Comparison of ENCODE assay signal across 8 cellular contexts in the genomic region with DNA sequence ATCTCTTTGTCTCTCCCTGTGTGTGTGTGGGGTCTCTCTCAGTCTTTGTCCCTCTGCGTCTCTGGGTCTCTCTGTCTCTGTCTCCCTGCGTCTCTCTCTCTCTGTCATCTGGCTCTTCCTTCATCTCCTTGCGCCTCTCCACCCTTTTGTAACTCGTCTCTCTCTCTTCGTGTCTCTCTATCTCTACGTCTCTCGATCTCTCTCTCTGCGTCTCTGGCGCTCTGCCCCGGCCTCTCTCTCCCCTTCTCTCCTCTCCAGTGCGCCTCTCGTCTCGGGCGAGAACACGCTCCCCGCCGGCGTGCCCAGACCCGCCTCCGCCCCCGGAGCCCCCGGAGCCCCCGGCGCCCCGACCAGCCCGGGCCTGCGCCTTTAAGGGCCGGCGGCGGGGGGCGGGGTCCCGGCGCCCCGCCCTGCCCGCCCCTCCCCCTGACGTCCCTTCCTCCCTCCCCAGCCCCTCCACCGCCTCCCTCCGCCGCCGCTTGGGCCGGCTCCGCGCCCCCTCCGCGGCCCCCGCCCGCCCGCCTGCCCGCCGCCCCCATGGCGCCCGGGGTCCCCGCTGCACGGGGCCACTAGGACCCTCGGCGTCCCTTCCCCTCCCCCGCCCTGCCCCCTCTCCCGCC. TPM values are rescaled to one million over a fixed set of nuclear protein-coding genes. Genes with fewer than 3 reads are reported as not detected.
DNase-seq lines count a peak whose midpoint lies in the region; ATAC-seq and TF ChIP-seq lines count a peak whose summit lies in the region.

A gene (plus strand): TSS at position 440 of the 620 bp plus-strand sequence. CDS start 318 bp downstream, outside the sequence.

- no peak within 1 kb of the TSS; the same call in 1 of the 2 replicates for H3K27ac ChIP-seq in HUES6 (ENCODE audit: low read depth, low read length)
- H3K27ac ChIP-seq in gastroesophageal sphincter, result peak within 1 kb of the TSS; percentile 35 to 89 (median 80)
- H3K27ac ChIP-seq in neuronal stem cell (replicated peaks; ENCODE audit: low read length), result no peak within 1 kb of the TSS
- H3K27ac ChIP-seq in substantia nigra (ENCODE audit: low read depth, low read length, poor library complexity, severe bottlenecking), result peak within 1 kb of the TSS; percentile 68

- peak within 1 kb of the TSS; percentile 88 for H2AFZ ChIP-seq in neuronal stem cell (ENCODE audit: low read length)

- DNase-seq in DMS114 treated with DMSO at 0.1 percent for 48 hours (lab: John Stamatoyannopoulos, UW; ENCODE audit: unreplicated experiment) (peak; percentile 31), SK-MEL-5 (ENCODE audit: low read depth, low spot score) (peak; percentile 54), neuronal stem cell (ENCODE audit: low spot score) (peak; percentile 55), substantia nigra (lab: John Stamatoyannopoulos, UW) (peak in 40 of 49 donors; percentile 5 to 82 (median 28))
- peak in 3 of 4 experiments; percentile 29 to 57 (median 32) for DNase-seq in activated naive CD4-positive, alpha-beta T cell (lab: John Stamatoyannopoulos, UW)

- peak within 1 kb of the TSS; percentile 48 for H3K23ac ChIP-seq in neuronal stem cell (ENCODE audit: low read depth, low read length, poor library complexity)

- in situ Hi-C loops in SK-MEL-5 (cut with HindIII; ENCODE audit: low pct_unique_long_range_greater_than_20kb, low sequenced_read_pairs), result no loop called here

- peak within 1 kb of the TSS; percentile 93 for H2BK120ac ChIP-seq in neuronal stem cell (ENCODE audit: low read depth, low read length)

- peak within 1 kb of the TSS; percentile 92 for H2AK5ac ChIP-seq in neuronal stem cell (ENCODE audit: low read depth, low read length)

- peaks cover 8% of the 10 kb centered on the region; the same call in 1 of the 2 replicates for H3K4me1 ChIP-seq in HUES6 (ENCODE audit: control insufficient read depth, insufficient read depth, low read length)
- H3K4me1 ChIP-seq in gastroesophageal sphincter, result peaks cover 3 to 65% (median 25%) of the 10 kb centered on the region in 3 donors
- H3K4me1 ChIP-seq in neuronal stem cell (ENCODE audit: control insufficient read depth in 2 of 2, insufficient read depth in 1 of 2, low read depth in 1 of 2, low read length in 2 of 2), result peaks cover 8 to 9% of the 10 kb centered on the region in 2 donors

- H3K9me3 ChIP-seq in HUES6 (ENCODE audit: control insufficient read depth, insufficient read depth, low read depth, low read length) (no peaks in the 10 kb centered on the region), gastroesophageal sphincter (no peaks in the 10 kb centered on the region), neuronal stem cell (replicated peaks in 1 of 2; ENCODE audit: control insufficient read depth in 2 of 2, insufficient read depth in 1 of 2, low read depth in 1 of 2, low read length in 2 of 2) (no peaks in the 10 kb centered on the region)

- H3K9ac ChIP-seq in HUES6 (ENCODE audit: low read length), result peak within 1 kb of the TSS; percentile 64
- peak within 1 kb of the TSS; percentile 88 for H3K9ac ChIP-seq in neuronal stem cell (ENCODE audit: low read depth, low read length, poor library complexity)

- H2BK15ac ChIP-seq in neuronal stem cell (ENCODE audit: low read length), result peak within 1 kb of the TSS; percentile 87

- H3K27me3 ChIP-seq in HUES6 (ENCODE audit: control insufficient read depth, insufficient read depth, low read length), result peaks cover 22% of the 10 kb centered on the region
- no peaks in the 10 kb centered on the region for H3K27me3 ChIP-seq in gastroesophageal sphincter
- H3K27me3 ChIP-seq in neuronal stem cell (ENCODE audit: control insufficient read depth in 3 of 3, insufficient read depth in 3 of 3, low read depth in 1 of 3, low read length in 3 of 3), result peaks cover 0 to 8% (median 0%) of the 10 kb centered on the region in 3 experiments

- H3K4ac ChIP-seq in neuronal stem cell (ENCODE audit: low read length), result no peak within 1 kb of the TSS

- peak within 1 kb of the TSS; percentile 94 for H3K18ac ChIP-seq in neuronal stem cell (ENCODE audit: low read length)

- no peak for TF ChIP-seq EP300 in gastroesophageal sphincter (IDR thresholded peaks at IDR 0.05)

- peak within 1 kb of the TSS; percentile 95 for H2BK5ac ChIP-seq in neuronal stem cell (ENCODE audit: low read length)

- peak within 1 kb of the TSS; percentile 40 for H3K14ac ChIP-seq in neuronal stem cell (ENCODE audit: low read length)

- H3K36me3 ChIP-seq in HUES6 (ENCODE audit: control insufficient read depth, insufficient read depth, low read length) (peaks cover 10% of the 10 kb centered on the region), gastroesophageal sphincter (no peaks in the 10 kb centered on the region), neuronal stem cell (replicated peaks in 1 of 2; ENCODE audit: control insufficient read depth in 2 of 2, insufficient read depth in 2 of 2, low read length in 2 of 2) (peaks cover 2 to 14% of the 10 kb centered on the region in 2 donors)

- ATAC-seq in gastroesophageal sphincter, result peak; percentile 85
- no peak for ATAC-seq in HG03139 (IDR thresholded peaks at IDR 0.05; ENCODE audit: unreplicated experiment)

- peaks cover 29% of the 10 kb centered on the region for H3K79me1 ChIP-seq in neuronal stem cell (ENCODE audit: low read depth, low read length)

- H2BK12ac ChIP-seq in neuronal stem cell (ENCODE audit: low read length), result peak within 1 kb of the TSS; percentile 82

- H3K4me3 ChIP-seq in HUES6 (ENCODE audit: low read depth, low read length), result peak within 1 kb of the TSS; percentile 90
- H3K4me3 ChIP-seq in gastroesophageal sphincter, result peak within 1 kb of the TSS; percentile 97
- H3K4me3 ChIP-seq in neuronal stem cell (ENCODE audit: low read length in 2 of 2), result peak within 1 kb of the TSS; percentile 86 to 87

- H4K8ac ChIP-seq in neuronal stem cell (ENCODE audit: low read depth, low read length), result peak within 1 kb of the TSS; percentile 86

- no peak for TF ChIP-seq CTCF in gastroesophageal sphincter (IDR thresholded peaks at IDR 0.05)

- TF ChIP-seq POLR2A in gastroesophageal sphincter (IDR thresholded peaks at IDR 0.05), result no peak

- H4K91ac ChIP-seq in neuronal stem cell (ENCODE audit: low read depth, low read length, poor library complexity), result no peak within 1 kb of the TSS

- WGBS in gastroesophageal sphincter (ENCODE audit: low coverage in 1 of 2), 2 donors, result 1 to 2% methylated on average over 12 to 14 of the region's 58 CpGs
- WGBS in neuronal stem cell (ENCODE audit: extremely low coverage in 2 of 2, insufficient read length in 2 of 2, insufficient replicate concordance in 1 of 2), 2 donors, result no CpG with 5 or more reads among the region's 58 CpGs

- H3K4me2 ChIP-seq in neuronal stem cell (ENCODE audit: insufficient read depth, low read length, poor library complexity, severe bottlenecking), result peak within 1 kb of the TSS; percentile 96

RNA-seq across cellular contexts. Expression of the gene that starts here (rescaled TPM):
- total RNA-seq in SK-MEL-5 (2014; rRNA removed; shearing (Covaris generic)), result 7.2 and 7.7 TPM in 2 replicates
- polyA plus RNA-seq in SK-MEL-5 (2015; cell fraction: cytosol; rRNA removed), result 22.4 and 28.5 TPM in 2 replicates
- polyA plus RNA-seq in SK-MEL-5 (2015; cell fraction: nucleus; rRNA removed), result 8.8 and 10.0 TPM in 2 replicates
- 10 to 100 TPM; 14.0 to 35.5 (median 20.6) TPM for total RNA-seq in gastroesophageal sphincter
- 38.8 TPM for polyA plus RNA-seq in neuronal stem cell (2013, experiment 1 of 2)
- polyA plus RNA-seq in neuronal stem cell (2013, experiment 2 of 2), result 39.8 TPM

Comparison
In these comparisons a context has a peak if more than half of its experiments do, and no peak if none do; other contexts are left out.
1. H3K27ac ChIP-seq: peak in gastroesophageal sphincter (4 of 4) and substantia nigra (single experiment); none in HUES6 (single experiment) and neuronal stem cell (single experiment).
2. Peak in every context shown above with its lines, with median percentiles within 50 percentile points of each other: DNase-seq and H3K4me3 ChIP-seq.